Comparison of ENCODE assay signal across 10 cellular contexts in genomic region chr3:141413387-141414140, GRCh38. TPM values are rescaled to one million over a fixed set of nuclear protein-coding genes. Genes with fewer than 3 reads are reported as not detected.
DNase-seq lines count a peak whose midpoint lies in the region; ATAC-seq, FAIRE-seq and TF ChIP-seq lines count a peak whose summit lies in the region.
"Had no signal": no experiment of that assay in that cellular context is flagged by ENCODE, and none has a peak within 500 bp of the region (broad histone marks: within the 10 kb centered on the region; RNA-seq: fewer than 3 reads in every experiment).

No MANE protein-coding gene starts in this region.

- POLR2A ChIA-PET in activated CD4-positive, alpha-beta T cell treated with anti-CD3 and anti-CD28 coated beads, Interleukin-2, amount 10 ng/mL, durations not matched to agents 7 days and 5 days (lab: Charles Lee) = no interaction called here

- peaks cover 51% of the 10 kb centered on the region for H3K4me1 ChIP-seq in rectal smooth muscle tissue (ENCODE audit: control insufficient read depth, insufficient read depth, low read length)

- H3K27me3 Mint-ChIP-seq in activated CD4-positive, alpha-beta T cell treated with anti-CD3 and anti-CD28 coated beads, Interleukin-2, amount 10 ng/mL, durations not matched to agents 7 days and 5 days = no peaks in the 10 kb centered on the region

- TF ChIP-seq CTCF in GM20000 (IDR thresholded peaks at IDR 0.05; ENCODE audit: extremely low read depth, missing control alignments) = no peak

- no peaks in the 10 kb centered on the region for H3K27me3 ChIP-seq in rectal smooth muscle tissue (ENCODE audit: control insufficient read depth, insufficient read depth, low read length)
- H3K27me3 ChIP-seq: cardiac muscle cell had no signal

- peak overlapping the region; percentile 40 for H3K4me3 ChIP-seq in rectal smooth muscle tissue (ENCODE audit: low read length)
- H3K4me3 ChIP-seq: cardiac muscle cell had no signal

- no peak overlapping the region for H3K9ac ChIP-seq in rectal smooth muscle tissue (ENCODE audit: low read length)

- peaks cover 65% of the 10 kb centered on the region for H3K4me1 Mint-ChIP-seq in activated CD4-positive, alpha-beta T cell treated with anti-CD3 and anti-CD28 coated beads, Interleukin-2, amount 10 ng/mL, durations not matched to agents 7 days and 5 days

- peaks cover 14% of the 10 kb centered on the region for H3K36me3 ChIP-seq in rectal smooth muscle tissue (ENCODE audit: control insufficient read depth, insufficient read depth, low read length)
- H3K36me3 ChIP-seq: cardiac muscle cell had no signal

- H3K4me3 Mint-ChIP-seq in activated CD4-positive, alpha-beta T cell treated with anti-CD3 and anti-CD28 coated beads, Interleukin-2, amount 10 ng/mL, durations not matched to agents 7 days and 5 days = peak overlapping the region; percentile 69

- TF ChIP-seq POLR2A in GM12892 (IDR thresholded peaks at IDR 0.05; ENCODE audit: low read depth, low read length) = no peak

- H3K27ac Mint-ChIP-seq in activated CD4-positive, alpha-beta T cell treated with anti-CD3 and anti-CD28 coated beads, Interleukin-2, amount 10 ng/mL, durations not matched to agents 7 days and 5 days = peak overlapping the region; percentile 100

- CTCF ChIA-PET in activated CD4-positive, alpha-beta T cell treated with anti-CD3 and anti-CD28 coated beads, Interleukin-2, amount 10 ng/mL, durations not matched to agents 7 days and 5 days (lab: Charles Lee) = interaction anchor here (0.6 to 2.1 kb wide), 8 partner anchors 9 to 43 kb away, joined by 3 to 11 read pairs (median 4); no protein-coding TSS in a partner anchor

- peak overlapping the region; percentile 86 for H3K27ac ChIP-seq in rectal smooth muscle tissue (ENCODE audit: low read depth, low read length)
- H3K27ac ChIP-seq: cardiac muscle cell had no signal

- no peak for ATAC-seq in GM18867 (IDR thresholded peaks at IDR 0.05; ENCODE audit: unreplicated experiment)
- ATAC-seq in GM19023 (IDR thresholded peaks at IDR 0.05; ENCODE audit: unreplicated experiment) = no peak

- FAIRE-seq in GM12892 (lab: Jason Lieb, UNC) = peak; percentile 9

- H3K9me3 Mint-ChIP-seq in activated CD4-positive, alpha-beta T cell treated with anti-CD3 and anti-CD28 coated beads, Interleukin-2, amount 10 ng/mL, durations not matched to agents 7 days and 5 days = peaks cover 11% of the 10 kb centered on the region

- peaks cover 68% of the 10 kb centered on the region for H3K36me3 Mint-ChIP-seq in activated CD4-positive, alpha-beta T cell treated with anti-CD3 and anti-CD28 coated beads, Interleukin-2, amount 10 ng/mL, durations not matched to agents 7 days and 5 days (ENCODE audit: low read depth)

- DNase-seq in GM12892 (ENCODE audit: insufficient read length) (no peak), fibroblast of gingiva (ENCODE audit: low read depth) (peak; percentile 56), mesenteric fat pad (ENCODE audit: low spot score) (no peak), GM20000 (ENCODE audit: low spot score) (no peak)
- peak; percentile 33 for DNase-seq in activated CD4-positive, alpha-beta T cell treated with anti-CD3 and anti-CD28 coated beads, Interleukin-2, amount 10 ng/mL, durations not matched to agents 7 days and 5 days
- DNase-seq: Karpas-422 had no signal

RNA-seq across cellular contexts. Expression of gene ZBTB38, which starts 45.3 kb away (rescaled TPM):
- 101 TPM for polyA plus RNA-seq in GM12892 (2012; ENCODE audit: missing spikeins)
- total RNA-seq in activated CD4-positive, alpha-beta T cell treated with anti-CD3 and anti-CD28 coated beads, Interleukin-2, amount 10 ng/mL, durations not matched to agents 7 days and 5 days = 10 to 100 TPM; 20.0 to 26.1 TPM
- 75.4 TPM for total RNA-seq in mesenteric fat pad

Comparison
In these comparisons a context has a peak if more than half of its experiments do, and no peak if none do; other contexts are left out.
1. DNase-seq: peak in activated CD4-positive, alpha-beta T cell treated with anti-CD3 and anti-CD28 coated beads, Interleukin-2, amount 10 ng/mL, durations not matched to agents 7 days and 5 days (single experiment) and fibroblast of gingiva (single experiment); none in GM12892 (single experiment), mesenteric fat pad (single experiment) and GM20000 (single experiment).